Comparison of ENCODE assay signal across 8 cellular contexts in the genomic region with DNA sequence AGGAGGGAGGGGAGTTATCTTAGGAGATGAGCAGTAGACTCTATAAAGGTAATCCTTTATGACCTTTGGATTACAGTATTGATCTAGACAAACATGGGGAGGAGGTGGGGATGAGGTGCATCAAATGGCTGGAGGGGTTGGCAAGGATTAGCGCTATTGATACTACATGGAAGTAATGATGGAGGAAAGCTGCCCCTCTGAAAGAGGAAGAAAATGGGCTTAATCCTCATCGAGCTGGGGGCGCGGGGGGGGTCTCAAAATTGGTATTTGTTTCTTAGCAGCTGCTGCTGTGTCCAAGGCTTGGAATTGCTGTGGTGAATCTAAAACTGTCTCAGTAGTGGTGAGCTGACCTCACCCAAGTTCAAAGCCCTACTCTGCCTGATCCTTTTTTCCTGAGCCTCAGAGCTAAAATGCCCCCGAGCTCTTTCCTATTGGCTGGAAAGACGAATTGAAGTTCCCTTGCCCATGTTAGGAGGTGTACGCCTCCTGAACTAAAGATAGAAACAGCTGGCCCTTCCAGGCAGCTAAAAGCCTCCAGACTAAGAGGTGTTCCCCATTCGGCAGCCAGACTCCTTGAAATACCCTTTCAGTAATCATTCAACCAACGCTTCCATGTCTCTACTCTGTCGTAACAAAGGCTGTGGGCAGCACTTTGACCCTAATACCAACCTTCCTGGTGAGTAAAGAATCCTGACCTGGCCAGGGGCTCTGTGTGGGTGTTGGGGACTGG. TPM values are rescaled to one million over a fixed set of nuclear protein-coding genes. Genes with fewer than 3 reads are reported as not detected.
A peak's percentile ranks its signal among the peaks of the same experiment; 100 is the strongest.
DNase-seq lines count a peak whose midpoint lies in the region; ATAC-seq and TF ChIP-seq lines count a peak whose summit lies in the region.

A gene (plus strand): TSS at position 556 of the 730 bp plus-strand sequence. CDS start 57 bp downstream, at position 613.

- peaks cover 0 to 7% (median 4%) of the 10 kb centered on the region in 4 donors for H3K4me1 Mint-ChIP-seq in CD4-positive, CD25-positive, alpha-beta regulatory T cell
- no peaks in the 10 kb centered on the region for H3K4me1 Mint-ChIP-seq in brain

- peaks cover 18% of the 10 kb centered on the region for H3K36me3 Mint-ChIP-seq in CD4-positive, CD25-positive, alpha-beta regulatory T cell
- peaks cover 45% of the 10 kb centered on the region for H3K36me3 Mint-ChIP-seq in brain

- no peak within 1 kb of the TSS for H3K4me3 ChIP-seq in CD4-positive, CD25-positive, alpha-beta regulatory T cell (ENCODE audit: low read depth, low read length)
- H3K4me3 ChIP-seq in muscle layer of colon (ENCODE audit: low read depth in 1 of 2, low read length in 2 of 2) (peak within 1 kb of the TSS; percentile 8 to 55), suprapubic skin (no peak within 1 kb of the TSS)

- H3K9me3 Mint-ChIP-seq in CD4-positive, CD25-positive, alpha-beta regulatory T cell, result no peaks in the 10 kb centered on the region
- peaks cover 0 to 2% (median 0%) of the 10 kb centered on the region in 5 experiments for H3K9me3 Mint-ChIP-seq in brain

- no peak for TF ChIP-seq POLR2A in suprapubic skin (IDR thresholded peaks at IDR 0.05)

- H3K4me3 Mint-ChIP-seq in CD4-positive, CD25-positive, alpha-beta regulatory T cell, result no peak within 1 kb of the TSS
- peak within 1 kb of the TSS in 2 of 5 experiments; percentile 65 to 87 for H3K4me3 Mint-ChIP-seq in brain

- no peaks in the 10 kb centered on the region for H3K27me3 ChIP-seq in CD4-positive, CD25-positive, alpha-beta regulatory T cell (ENCODE audit: control insufficient read depth, insufficient read depth, low read length)
- H3K27me3 ChIP-seq in muscle layer of colon (ENCODE audit: control insufficient read depth in 1 of 2, insufficient read depth in 2 of 2, low read length in 2 of 2) (no peaks in the 10 kb centered on the region), suprapubic skin (no peaks in the 10 kb centered on the region)

- DNase-seq in CD4-positive, CD25-positive, alpha-beta regulatory T cell, result no peak
- DNase-seq in LHCN-M2 (ENCODE audit: low read depth), result peak; percentile 57
- DNase-seq in suprapubic skin (ENCODE audit: low spot score in 2 of 2), result no peak

- TF ChIP-seq CTCF in brain (conservative IDR thresholded peaks at IDR 0.05) (no peak), suprapubic skin (IDR thresholded peaks at IDR 0.05) (no peak)

- H3K27ac ChIP-seq in CD4-positive, CD25-positive, alpha-beta regulatory T cell (ENCODE audit: insufficient read depth, low read length, poor library complexity, severe bottlenecking), result no peak within 1 kb of the TSS
- H3K27ac ChIP-seq in muscle layer of colon (ENCODE audit: low read depth, low read length) (peak within 1 kb of the TSS; percentile 80), suprapubic skin (no peak within 1 kb of the TSS)

- peak within 1 kb of the TSS; percentile 55 for H3K9ac ChIP-seq in muscle layer of colon (ENCODE audit: low read length)

- ATAC-seq in CD4-positive, CD25-positive, alpha-beta regulatory T cell (ENCODE audit: low read depth in 2 of 2), result no peak
- no peak for ATAC-seq in GM18861 (IDR thresholded peaks at IDR 0.05; ENCODE audit: unreplicated experiment)
- ATAC-seq in HG03520 (IDR thresholded peaks at IDR 0.05; ENCODE audit: unreplicated experiment), result no peak
- no peak for ATAC-seq in HG03280 (IDR thresholded peaks at IDR 0.05; ENCODE audit: unreplicated experiment)

- peak within 1 kb of the TSS in 2 of 3 donors; percentile 6 to 67 for H3K27ac Mint-ChIP-seq in CD4-positive, CD25-positive, alpha-beta regulatory T cell
- H3K27ac Mint-ChIP-seq in brain, result peak within 1 kb of the TSS in 3 of 5 experiments; percentile 73 to 88 (median 88)

- 77% methylated on average over 10 of the region's 10 CpGs for WGBS in suprapubic skin

- TF ChIP-seq EP300 in suprapubic skin (IDR thresholded peaks at IDR 0.05), result no peak

- H3K36me3 ChIP-seq in CD4-positive, CD25-positive, alpha-beta regulatory T cell (ENCODE audit: control insufficient read depth, insufficient read depth, low read length), result peaks cover 39% of the 10 kb centered on the region
- H3K36me3 ChIP-seq in muscle layer of colon (ENCODE audit: insufficient read depth, low read length), result peaks cover 23% of the 10 kb centered on the region
- peaks cover 39% of the 10 kb centered on the region for H3K36me3 ChIP-seq in suprapubic skin

- no peaks in the 10 kb centered on the region for H3K9me3 ChIP-seq in CD4-positive, CD25-positive, alpha-beta regulatory T cell (ENCODE audit: control insufficient read depth in 2 of 2, low read length in 2 of 2)
- H3K9me3 ChIP-seq in muscle layer of colon (ENCODE audit: low read length), result peaks cover 3% of the 10 kb centered on the region
- H3K9me3 ChIP-seq in suprapubic skin, result no peaks in the 10 kb centered on the region

- peaks cover 4% of the 10 kb centered on the region for H3K27me3 Mint-ChIP-seq in CD4-positive, CD25-positive, alpha-beta regulatory T cell
- no peaks in the 10 kb centered on the region for H3K27me3 Mint-ChIP-seq in brain

- H3K4me1 ChIP-seq in CD4-positive, CD25-positive, alpha-beta regulatory T cell (ENCODE audit: control insufficient read depth, insufficient read depth, low read length, poor library complexity, severe bottlenecking), result no peaks in the 10 kb centered on the region
- H3K4me1 ChIP-seq in muscle layer of colon (ENCODE audit: insufficient read depth, low read length), result peaks cover 16% of the 10 kb centered on the region
- H3K4me1 ChIP-seq in suprapubic skin, result no peaks in the 10 kb centered on the region

RNA-seq across cellular contexts. Expression of the gene that starts here (rescaled TPM):
- 1.4 TPM for total RNA-seq in CD4-positive, CD25-positive, alpha-beta regulatory T cell
- polyA plus RNA-seq in CD4-positive, CD25-positive, alpha-beta regulatory T cell, result not detected
- 1.6 and 1.9 TPM in 2 replicates for total RNA-seq in LHCN-M2 (2014; rRNA removed)
- 1.6 TPM for polyA plus RNA-seq in LHCN-M2 (2012)
- polyA plus RNA-seq in brain (ENCODE audit: insufficient read depth, low read depth, low replicate concordance), result not detected
- 1 to 10 TPM in 1 of 4 donors, under 1 TPM in 3; 0.45 to 2.5 (median 0.71) TPM for total RNA-seq in suprapubic skin

Comparison
In these comparisons a context has a peak if more than half of its experiments do, and no peak if none do; other contexts are left out.
1. H3K4me3 ChIP-seq: peak in muscle layer of colon (2 of 2); none in CD4-positive, CD25-positive, alpha-beta regulatory T cell (single experiment) and suprapubic skin (single experiment).